Comparison of ENCODE assay signal across 30 cellular contexts in genomic region chr5:122473138-122473843, GRCh38.
DNase-seq lines count a peak whose midpoint lies in the region; ATAC-seq, FAIRE-seq and TF ChIP-seq lines count a peak whose summit lies in the region.
"Had no signal": no experiment of that assay in that cellular context is flagged by ENCODE, and none has a peak within 500 bp of the region (broad histone marks: within the 10 kb centered on the region; RNA-seq: fewer than 3 reads in every experiment).

No MANE protein-coding gene starts in this region.

- H3K36me3 Mint-ChIP-seq in T-helper 17 cell (ENCODE audit: low read depth) = no peaks in the 10 kb centered on the region
- H3K36me3 Mint-ChIP-seq in activated CD8-positive, alpha-beta T cell treated with anti-CD3 and anti-CD28 coated beads for 36 hours (ENCODE audit: low read depth) = no peaks in the 10 kb centered on the region
- H3K36me3 Mint-ChIP-seq: activated naive CD4-positive, alpha-beta T cell treated with anti-CD3 and anti-CD28 coated beads, Interleukin-2, amount 10 ng/mL, durations not matched to agents 7 days and 5 days; CD4-positive, alpha-beta memory T cell had no signal

- no peak overlapping the region for H2BK15ac ChIP-seq in H1 (ENCODE audit: low read length)

- no peak overlapping the region for H3K4me2 ChIP-seq in H1 (ENCODE audit: insufficient read depth in 1 of 2, low read depth in 2 of 2, low read length in 2 of 2)
- no peak overlapping the region for H3K4me2 ChIP-seq in osteoblast (ENCODE audit: insufficient read depth, low read length)

- H3K4ac ChIP-seq in H1 (replicated peaks; ENCODE audit: insufficient read length, low read depth, low read length) = peak overlapping the region; percentile 95

- POLR2A ChIA-PET in H1 (lab: Charles Lee; ENCODE audit: partially characterized antibody) = no interaction called here
- POLR2A ChIA-PET in activated CD8-positive, alpha-beta T cell treated with anti-CD3 and anti-CD28 coated beads for 36 hours (lab: Charles Lee) = no interaction called here

- TF ChIP-seq CTCF in H1 (IDR thresholded peaks at IDR 0.05; ENCODE audit: control extremely low read depth in 1 of 3, insufficient read depth in 1 of 3, low read depth in 1 of 3, low read length in 3 of 3) = no peak
- no peak for TF ChIP-seq CTCF in osteoblast (IDR thresholded peaks at IDR 0.05; ENCODE audit: extremely low read depth, low read depth, low read length)
- TF ChIP-seq CTCF in activated CD8-positive, alpha-beta T cell treated with anti-CD3 and anti-CD28 coated beads for 36 hours (IDR thresholded peaks at IDR 0.05) = no peak

- 88% methylated on average over 5 of the region's 5 CpGs for WGBS in HUES64
- WGBS in H1 (ENCODE audit: extremely low coverage in 1 of 2, insufficient coverage in 1 of 2, insufficient read length in 1 of 2, insufficient replicate concordance in 2 of 2, low coverage in 1 of 2, low lambda C conversion rate in 2 of 2, missing lambda C conversion rate in 1 of 2), 2 experiments = 81% methylated on average over 5 of the region's 5 CpGs; no CpG with 5 or more reads in 1 of the 2 experiments

- no peaks in the 10 kb centered on the region for H3K79me1 ChIP-seq in H1 (ENCODE audit: low read depth, low read length)

- H3K27ac ChIP-seq in HUES64 (ENCODE audit: low read depth, low read length) = peak overlapping the region; percentile 47
- H3K27ac ChIP-seq in H1 (ENCODE audit: low read depth, low read length) = no peak overlapping the region
- no peak overlapping the region for H3K27ac ChIP-seq in osteoblast (ENCODE audit: low read depth, low read length)
- H3K27ac ChIP-seq: ascending aorta, gastrocnemius medialis, psoas muscle, skin epidermis, tibial nerve had no signal

- H3K27me3 Mint-ChIP-seq in T-helper 17 cell = peaks cover 17% of the 10 kb centered on the region
- H3K27me3 Mint-ChIP-seq in activated CD8-positive, alpha-beta T cell treated with anti-CD3 and anti-CD28 coated beads for 36 hours = peaks cover 4% of the 10 kb centered on the region
- H3K27me3 Mint-ChIP-seq: activated naive CD4-positive, alpha-beta T cell treated with anti-CD3 and anti-CD28 coated beads, Interleukin-2, amount 10 ng/mL, durations not matched to agents 7 days and 5 days; stimulated activated naive CD8-positive, alpha-beta T cell treated with anti-CD3 and anti-CD28 coated beads, Interleukin-15, Interleukin-2, amounts not matched to agents 100 ng/mL and 50 ng/mL, for 24 hours had no signal

- H4K5ac ChIP-seq in H1 (ENCODE audit: insufficient read length, low read depth, low read length) = no peak overlapping the region

- no peak for TF ChIP-seq EP300 in H1 (IDR thresholded peaks at IDR 0.05; ENCODE audit: borderline replicate concordance in 1 of 2, low read depth in 2 of 2, low read length in 2 of 2)

- TF ChIP-seq POLR2A in H1 (IDR thresholded peaks at IDR 0.05; ENCODE audit: control extremely low read depth in 1 of 2, low read depth in 2 of 2, low read length in 2 of 2) = no peak

- H3K9ac ChIP-seq in HUES64 (ENCODE audit: low read depth, low read length) (0 out of 2 replicates have a peak overlapping the region, but pooled peaks have one; percentile 16), H1 (replicated peaks in 1 of 4; ENCODE audit: extremely low read depth in 1 of 4, low read depth in 3 of 4, low read length in 3 of 4) (no peak overlapping the region)

- H3K4me3 ChIP-seq in HUES64 (ENCODE audit: low read length) (no peak overlapping the region), H1 (ENCODE audit: extremely low read depth in 1 of 4, insufficient read depth in 2 of 4, low read depth in 3 of 4, low read length in 4 of 4) (no peak overlapping the region), osteoblast (ENCODE audit: insufficient read depth, low read length) (no peak overlapping the region)
- H3K4me3 ChIP-seq: ascending aorta, gastrocnemius medialis, K562, psoas muscle, skin epidermis, tibial nerve had no signal

- peak overlapping the region; percentile 53; the same call in 1 of the 2 replicates for H2BK20ac ChIP-seq in H1 (ENCODE audit: low read length)

- H3K9me3 ChIP-seq in HUES64 (ENCODE audit: insufficient read depth, low read depth, low read length) = no peaks in the 10 kb centered on the region
- no peaks in the 10 kb centered on the region for H3K9me3 ChIP-seq in H1 (ENCODE audit: insufficient read depth in 2 of 2, low read depth in 1 of 2, low read length in 1 of 2)
- no peaks in the 10 kb centered on the region for H3K9me3 ChIP-seq in osteoblast (ENCODE audit: low read depth, low read length)
- no peaks in the 10 kb centered on the region for H3K9me3 ChIP-seq in T-helper 17 cell (ENCODE audit: control insufficient read depth, low read length, poor library complexity, severe bottlenecking)
- H3K9me3 ChIP-seq: ascending aorta, gastrocnemius medialis, psoas muscle, tibial nerve had no signal

- no peak overlapping the region for H4K8ac ChIP-seq in H1 (ENCODE audit: extremely low read depth, insufficient read depth, low read length)

- no peak overlapping the region for H3K23ac ChIP-seq in H1 (ENCODE audit: insufficient read length)

- H4K20me1 ChIP-seq in H1 (replicated peaks in 1 of 2; ENCODE audit: control insufficient read depth in 1 of 2, insufficient read depth in 2 of 2, low read length in 2 of 2) (no peaks in the 10 kb centered on the region), osteoblast (ENCODE audit: insufficient read depth, low read length) (no peaks in the 10 kb centered on the region)

- no peak overlapping the region for H3K4me3 Mint-ChIP-seq in T-helper 17 cell
- H3K4me3 Mint-ChIP-seq in activated CD8-positive, alpha-beta T cell treated with anti-CD3 and anti-CD28 coated beads for 36 hours = no peak overlapping the region
- H3K4me3 Mint-ChIP-seq: activated naive CD4-positive, alpha-beta T cell treated with anti-CD3 and anti-CD28 coated beads, Interleukin-2, amount 10 ng/mL, durations not matched to agents 7 days and 5 days; activated T-cell treated with anti-CD3 and anti-CD28 coated beads, Interleukin-2, amount 50 U/mL, for 4 hours; CD4-positive, alpha-beta memory T cell; HFFc6; neural crest cell; stimulated activated naive CD8-positive, alpha-beta T cell treated with anti-CD3 and anti-CD28 coated beads, Interleukin-15, Interleukin-2, amounts not matched to agents 100 ng/mL and 50 ng/mL, for 24 hours had no signal

- H2AFZ ChIP-seq in H1 (ENCODE audit: low read length) (no peak overlapping the region), osteoblast (ENCODE audit: low read length) (peak overlapping the region; percentile 62)

- no peaks in the 10 kb centered on the region for H3K4me1 Mint-ChIP-seq in T-helper 17 cell
- no peaks in the 10 kb centered on the region for H3K4me1 Mint-ChIP-seq in activated CD8-positive, alpha-beta T cell treated with anti-CD3 and anti-CD28 coated beads for 36 hours (ENCODE audit: low read depth)
- H3K4me1 Mint-ChIP-seq: activated naive CD4-positive, alpha-beta T cell treated with anti-CD3 and anti-CD28 coated beads, Interleukin-2, amount 10 ng/mL, durations not matched to agents 7 days and 5 days; CD4-positive, alpha-beta memory T cell; neural crest cell had no signal

- FAIRE-seq in H1 (lab: Jason Lieb, UNC) = no peak
- FAIRE-seq: G401.6, K562 had no signal

- H2BK12ac ChIP-seq in H1 (ENCODE audit: low read depth, low read length) = peak overlapping the region; percentile 32; the same call in 1 of the 2 replicates

- no peaks in the 10 kb centered on the region for H3K79me2 ChIP-seq in H1 (ENCODE audit: control insufficient read depth in 1 of 2, insufficient read depth in 2 of 2, low read length in 2 of 2)
- H3K79me2 ChIP-seq in osteoblast (ENCODE audit: insufficient read depth, low read length) = no peaks in the 10 kb centered on the region

- no peak overlapping the region for H3K56ac ChIP-seq in H1 (replicated peaks; ENCODE audit: insufficient read length, low read depth, low read length)

- peak; percentile 64 for DNase-seq in NOMO-1 treated with DMSO at 0.1 percent for 48 hours (lab: John Stamatoyannopoulos, UW; ENCODE audit: unreplicated experiment)
- DNase-seq in H1 (ENCODE audit: low read depth in 1 of 2, low spot score in 2 of 2) = no peak
- no peak for DNase-seq in osteoblast (ENCODE audit: insufficient read length, low spot score, missing footprints)
- DNase-seq in T-helper 17 cell = no peak
- no peak for DNase-seq in T-helper 1 cell
- DNase-seq in NCI-H748 (lab: John Stamatoyannopoulos, UW; ENCODE audit: unreplicated experiment) = no peak
- DNase-seq in activated CD8-positive, alpha-beta T cell treated with anti-CD3 and anti-CD28 coated beads for 36 hours = no peak
- DNase-seq: activated naive CD4-positive, alpha-beta T cell treated with anti-CD3 and anti-CD28 coated beads, Interleukin-2, amount 10 ng/mL, durations not matched to agents 7 days and 5 days; activated T-cell treated with anti-CD3 and anti-CD28 coated beads, Interleukin-2, amount 50 U/mL, for 4 hours; CD4-positive, alpha-beta memory T cell; cerebellar nuclear complex; DMS153; effector CD4-positive, alpha-beta T cell; erythroblast; gastrocnemius medialis; HFFc6; NCI-H1417; NCI-H510A treated with DMSO at 0.1 percent for 48 hours; psoas muscle; stimulated activated CD4-positive, alpha-beta T cell treated with anti-CD3 and anti-CD28 coated beads, Interleukin-4, amount 100 ng/mL, for 1 hour; T-helper 2 cell had no signal

- H3K36me3 ChIP-seq in HUES64 (ENCODE audit: insufficient read depth, low read length) = no peaks in the 10 kb centered on the region
- H3K36me3 ChIP-seq in H1 (ENCODE audit: control insufficient read depth in 2 of 4, insufficient read depth in 4 of 4, low read length in 3 of 4) = no peaks in the 10 kb centered on the region
- no peaks in the 10 kb centered on the region for H3K36me3 ChIP-seq in osteoblast (ENCODE audit: insufficient read depth, low read length)
- H3K36me3 ChIP-seq: ascending aorta, gastrocnemius medialis, tibial nerve had no signal

- H3K18ac ChIP-seq in H1 (ENCODE audit: extremely low read depth, low read length) = peak overlapping the region; percentile 32

- H2BK5ac ChIP-seq in H1 (ENCODE audit: low read depth, low read length) = peak overlapping the region; percentile 87; the same call in 1 of the 2 replicates

- H2BK120ac ChIP-seq in H1 (replicated peaks; ENCODE audit: low read depth, low read length) = peak overlapping the region; percentile 97

- no peaks in the 10 kb centered on the region; the same call in 1 of the 2 replicates for H3K23me2 ChIP-seq in H1 (ENCODE audit: low read depth, low read length)

- no peak for ATAC-seq in T-helper 17 cell
- no peak for ATAC-seq in activated CD8-positive, alpha-beta T cell treated with anti-CD3 and anti-CD28 coated beads for 36 hours
- ATAC-seq: activated T-cell treated with anti-CD3 and anti-CD28 coated beads, Interleukin-2, amount 50 U/mL, for 4 hours; gastrocnemius medialis; K562; psoas muscle; Right ventricle myocardium inferior had no signal

- intact Hi-C loops in activated CD8-positive, alpha-beta T cell treated with anti-CD3 and anti-CD28 coated beads for 36 hours (cut with micrococcal nuclease) = no loop called here

- no peaks in the 10 kb centered on the region for H3K27me3 ChIP-seq in HUES64 (ENCODE audit: insufficient read depth, low read length)
- no peaks in the 10 kb centered on the region for H3K27me3 ChIP-seq in H1 (replicated peaks in 1 of 4; ENCODE audit: control insufficient read depth in 3 of 4, extremely low read depth in 1 of 4, insufficient read depth in 3 of 4, low read length in 3 of 4)
- no peaks in the 10 kb centered on the region for H3K27me3 ChIP-seq in osteoblast (ENCODE audit: insufficient read depth, low read length)
- H3K27me3 ChIP-seq: ascending aorta, gastrocnemius medialis, tibial nerve had no signal

- peak overlapping the region; percentile 96 for H4K91ac ChIP-seq in H1 (replicated peaks; ENCODE audit: insufficient read length, low read length)

- H3K14ac ChIP-seq in H1 (ENCODE audit: insufficient read length) = no peak overlapping the region

- H3K9me3 Mint-ChIP-seq in activated CD8-positive, alpha-beta T cell treated with anti-CD3 and anti-CD28 coated beads for 36 hours = no peaks in the 10 kb centered on the region
- H3K9me3 Mint-ChIP-seq: activated naive CD4-positive, alpha-beta T cell treated with anti-CD3 and anti-CD28 coated beads, Interleukin-2, amount 10 ng/mL, durations not matched to agents 7 days and 5 days; activated T-cell treated with anti-CD3 and anti-CD28 coated beads, Interleukin-2, amount 50 U/mL, for 4 hours; HFFc6; neural crest cell; stimulated activated naive CD8-positive, alpha-beta T cell treated with anti-CD3 and anti-CD28 coated beads, Interleukin-15, Interleukin-2, amounts not matched to agents 100 ng/mL and 50 ng/mL, for 24 hours had no signal

- no peak overlapping the region for H3K27ac Mint-ChIP-seq in T-helper 17 cell
- no peak overlapping the region for H3K27ac Mint-ChIP-seq in activated CD8-positive, alpha-beta T cell treated with anti-CD3 and anti-CD28 coated beads for 36 hours
- H3K27ac Mint-ChIP-seq: activated naive CD4-positive, alpha-beta T cell treated with anti-CD3 and anti-CD28 coated beads, Interleukin-2, amount 10 ng/mL, durations not matched to agents 7 days and 5 days; HFFc6; stimulated activated naive CD8-positive, alpha-beta T cell treated with anti-CD3 and anti-CD28 coated beads, Interleukin-15, Interleukin-2, amounts not matched to agents 100 ng/mL and 50 ng/mL, for 24 hours had no signal

- no peak for TF ChIP-seq RAD21 in H1 (IDR thresholded peaks at IDR 0.05 in 1 of 2, conservative IDR thresholded peaks at IDR 0.05 in 1 of 2; ENCODE audit: low read depth in 2 of 2, low read length in 2 of 2)

- H3K4me1 ChIP-seq in HUES64 (ENCODE audit: insufficient read depth, low read length) = peaks cover 27% of the 10 kb centered on the region
- peaks cover 4 to 20% (median 14%) of the 10 kb centered on the region in 4 experiments for H3K4me1 ChIP-seq in H1 (replicated peaks in 1 of 4; ENCODE audit: control insufficient read depth in 3 of 4, insufficient read depth in 4 of 4, low read length in 3 of 4)
- H3K4me1 ChIP-seq in osteoblast (ENCODE audit: insufficient read depth, low read length) = no peaks in the 10 kb centered on the region
- H3K4me1 ChIP-seq: ascending aorta, gastrocnemius medialis, psoas muscle, tibial nerve had no signal

- H2AK5ac ChIP-seq in H1 (ENCODE audit: low read depth, low read length) = no peak overlapping the region

- CTCF ChIA-PET in H1 (lab: Charles Lee; ENCODE audit: partially characterized antibody) = interaction anchor here (0.7 to 2.2 kb wide), 7 partner anchors 10 to 328 kb away, joined by 3 to 9 read pairs (median 4); no protein-coding TSS in a partner anchor
- CTCF ChIA-PET in activated CD8-positive, alpha-beta T cell treated with anti-CD3 and anti-CD28 coated beads for 36 hours (lab: Charles Lee) = no interaction called here
